In the genomic region with DNA sequence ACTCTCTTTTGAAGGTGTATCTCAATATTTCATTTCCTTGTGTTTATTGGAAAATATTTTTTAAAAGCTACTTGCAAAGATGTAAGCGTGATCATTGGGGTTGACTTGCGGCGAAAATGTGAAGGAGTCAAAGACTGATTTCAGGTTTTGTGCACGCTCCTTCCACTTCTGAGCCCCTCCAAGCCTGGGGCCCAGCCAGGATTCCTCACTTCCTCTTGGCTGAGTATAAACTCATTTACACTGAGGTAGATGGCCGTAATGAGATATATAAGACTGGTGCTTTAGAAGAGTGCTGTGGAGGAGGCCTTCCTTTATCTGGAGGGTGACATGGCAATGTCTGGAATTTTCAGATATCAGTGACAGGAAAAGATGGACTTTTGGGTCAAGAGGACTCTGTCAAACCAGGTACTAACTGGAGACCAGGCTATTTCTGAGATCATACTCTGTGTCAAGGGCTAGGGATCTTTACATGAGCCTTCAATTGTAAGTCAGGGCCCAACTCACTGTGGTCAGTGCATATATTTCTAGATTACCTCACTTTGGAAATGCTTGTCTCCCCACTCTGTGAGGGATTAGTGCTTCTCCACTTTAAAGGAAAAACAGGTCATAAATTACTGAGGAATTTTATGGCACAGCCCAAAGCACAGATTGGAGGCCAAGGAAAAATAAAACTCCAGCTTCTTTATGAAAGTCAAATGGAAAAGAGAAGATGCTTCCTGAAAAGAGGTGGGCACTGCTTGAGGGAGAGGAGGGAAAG, we compare ENCODE assay signal across 19 cellular contexts. TPM values are rescaled to one million over a fixed set of nuclear protein-coding genes. Genes with fewer than 3 reads are reported as not detected.
DNase-seq lines count a peak whose midpoint lies in the region; ATAC-seq, FAIRE-seq and TF ChIP-seq lines count a peak whose summit lies in the region.
"Had no signal": no experiment of that assay in that cellular context is flagged by ENCODE, and none has a peak within 500 bp of the region (broad histone marks: within the 10 kb centered on the region; RNA-seq: fewer than 3 reads in every experiment).

No MANE protein-coding gene starts in this region.

- H3K4me3 Mint-ChIP-seq in astrocyte (ENCODE audit: unreplicated experiment): no peak overlapping the region
- no peak overlapping the region for H3K4me3 Mint-ChIP-seq in stimulated activated memory B cell treated with anti-CD40 and anti-IgM and Interleukin-4, amounts not matched to agents 10 μg/mL and 1 μg/mL and 100 μg/mL, for 72 hours
- H3K4me3 Mint-ChIP-seq: activated T-helper 1 cell treated with anti-CD3 and anti-CD28 coated beads, Interleukin-12 subunit alpha, Interleukin-12 subunit beta, Interleukin-2, Interleukin-4 antibody, amounts not matched to agents 30 ng/mL and 10 ng/mL and 1 ng/mL, durations not matched to agents 14 hours and 24 hours and 36 hours; T-helper 17 cell had no signal

- peaks cover 16% of the 10 kb centered on the region for H3K4me1 Mint-ChIP-seq in astrocyte (ENCODE audit: low read depth, unreplicated experiment)
- peaks cover 50% of the 10 kb centered on the region for H3K4me1 Mint-ChIP-seq in stimulated activated memory B cell treated with anti-CD40 and anti-IgM and Interleukin-4, amounts not matched to agents 10 μg/mL and 1 μg/mL and 100 μg/mL, for 72 hours

- H3K36me3 ChIP-seq in astrocyte (ENCODE audit: insufficient read depth, low read length): no peaks in the 10 kb centered on the region
- H3K36me3 ChIP-seq in kidney (ENCODE audit: control insufficient read depth in 1 of 2, insufficient read depth in 2 of 2, low read length in 2 of 2): no peaks in the 10 kb centered on the region
- H3K36me3 ChIP-seq: HAP-1, heart left ventricle had no signal

- no peaks in the 10 kb centered on the region for H3K9me3 Mint-ChIP-seq in astrocyte (ENCODE audit: unreplicated experiment)
- peaks cover 4% of the 10 kb centered on the region for H3K9me3 Mint-ChIP-seq in stimulated activated memory B cell treated with anti-CD40 and anti-IgM and Interleukin-4, amounts not matched to agents 10 μg/mL and 1 μg/mL and 100 μg/mL, for 72 hours
- H3K9me3 Mint-ChIP-seq: activated T-helper 1 cell treated with anti-CD3 and anti-CD28 coated beads, Interleukin-12 subunit alpha, Interleukin-12 subunit beta, Interleukin-2, Interleukin-4 antibody, amounts not matched to agents 30 ng/mL and 10 ng/mL and 1 ng/mL, durations not matched to agents 14 hours and 24 hours and 36 hours had no signal

- TF ChIP-seq CTCF in astrocyte (IDR thresholded peaks at IDR 0.05; ENCODE audit: insufficient read depth, low read depth, low read length) (no peak), kidney (IDR thresholded peaks at IDR 0.05; ENCODE audit: borderline replicate concordance, extremely low read depth, insufficient read depth) (no peak)

- peaks cover 7% of the 10 kb centered on the region for H4K20me1 ChIP-seq in astrocyte (ENCODE audit: insufficient read depth, low read length)

- no peak for ATAC-seq in stimulated activated memory B cell treated with anti-CD40 and anti-IgM and Interleukin-4, amounts not matched to agents 10 μg/mL and 1 μg/mL and 100 μg/mL, for 72 hours
- no peak for ATAC-seq in HG03520 (IDR thresholded peaks at IDR 0.05; ENCODE audit: unreplicated experiment)
- no peak for ATAC-seq in GM21825 (IDR thresholded peaks at IDR 0.05; ENCODE audit: unreplicated experiment)
- ATAC-seq: Panc1, T-helper 17 cell had no signal

- intact Hi-C loops in kidney (cut with DNase I): no loop called here

- H3K4me2 ChIP-seq in astrocyte (ENCODE audit: low read length): no peak overlapping the region

- H3K27me3 ChIP-seq in astrocyte (ENCODE audit: insufficient read depth, low read length): no peaks in the 10 kb centered on the region
- H3K27me3 ChIP-seq: heart left ventricle had no signal

- H3K27ac Mint-ChIP-seq in astrocyte (ENCODE audit: unreplicated experiment): no peak overlapping the region
- H3K27ac Mint-ChIP-seq in stimulated activated memory B cell treated with anti-CD40 and anti-IgM and Interleukin-4, amounts not matched to agents 10 μg/mL and 1 μg/mL and 100 μg/mL, for 72 hours: peak overlapping the region; percentile 33
- H3K27ac Mint-ChIP-seq: activated T-helper 1 cell treated with anti-CD3 and anti-CD28 coated beads, Interleukin-12 subunit alpha, Interleukin-12 subunit beta, Interleukin-2, Interleukin-4 antibody, amounts not matched to agents 30 ng/mL and 10 ng/mL and 1 ng/mL, durations not matched to agents 14 hours and 24 hours and 36 hours; T-helper 17 cell had no signal

- H3K36me3 Mint-ChIP-seq in astrocyte (ENCODE audit: low read depth, unreplicated experiment): no peaks in the 10 kb centered on the region
- H3K36me3 Mint-ChIP-seq in stimulated activated memory B cell treated with anti-CD40 and anti-IgM and Interleukin-4, amounts not matched to agents 10 μg/mL and 1 μg/mL and 100 μg/mL, for 72 hours: peaks cover 20% of the 10 kb centered on the region

- no peaks in the 10 kb centered on the region for H3K27me3 Mint-ChIP-seq in astrocyte (ENCODE audit: low read depth, unreplicated experiment)
- no peaks in the 10 kb centered on the region for H3K27me3 Mint-ChIP-seq in stimulated activated memory B cell treated with anti-CD40 and anti-IgM and Interleukin-4, amounts not matched to agents 10 μg/mL and 1 μg/mL and 100 μg/mL, for 72 hours
- H3K27me3 Mint-ChIP-seq: T-helper 17 cell had no signal

- H3K4me1 ChIP-seq in astrocyte (ENCODE audit: insufficient read depth, low read length) (peaks cover 3% of the 10 kb centered on the region), kidney (ENCODE audit: control insufficient read depth in 1 of 2, insufficient read depth in 1 of 2, low read depth in 1 of 2, low read length in 2 of 2) (peaks cover 15 to 26% of the 10 kb centered on the region in 2 donors)

- no peaks in the 10 kb centered on the region for H3K9me3 ChIP-seq in astrocyte (ENCODE audit: insufficient read depth, low read depth, low read length)
- H3K9me3 ChIP-seq in kidney (ENCODE audit: control insufficient read depth in 1 of 2, low read length in 2 of 2): no peaks in the 10 kb centered on the region
- H3K9me3 ChIP-seq: HAP-1, heart left ventricle had no signal

- H3K9ac ChIP-seq in astrocyte (ENCODE audit: low read length): no peak overlapping the region
- no peak overlapping the region for H3K9ac ChIP-seq in kidney (ENCODE audit: low read length in 2 of 2)

- no peak overlapping the region for H2AFZ ChIP-seq in astrocyte (ENCODE audit: low read depth, low read length)

- no peak for FAIRE-seq in astrocyte (lab: Jason Lieb, UNC)
- no peak for FAIRE-seq in kidney (lab: Jason Lieb, UNC)

- peak; percentile 39 for DNase-seq in GM03348 (ENCODE audit: low spot score)
- DNase-seq in astrocyte (ENCODE audit: low read depth): peak; percentile 18
- DNase-seq in kidney: no peak
- DNase-seq in NCI-H345 (lab: John Stamatoyannopoulos, UW): no peak
- no peak for DNase-seq in NCI-H2107 (lab: John Stamatoyannopoulos, UW)
- DNase-seq: activated CD4-positive, alpha-beta T cell treated with anti-CD3 and anti-CD28 coated beads for 48 hours; AML-193; aorta; heart left ventricle; left ventricle myocardium superior; NCI-H1092; occipital lobe; T-helper 17 cell had no signal

- H3K79me2 ChIP-seq in astrocyte (ENCODE audit: insufficient read depth, low read length): peaks cover 8% of the 10 kb centered on the region

- H3K4me3 ChIP-seq in astrocyte (ENCODE audit: insufficient read depth, low read depth, low read length): no peak overlapping the region
- H3K4me3 ChIP-seq in kidney (ENCODE audit: low read length in 2 of 2): no peak overlapping the region
- H3K4me3 ChIP-seq: HAP-1, heart left ventricle had no signal

- H3K27ac ChIP-seq in astrocyte (ENCODE audit: low read depth, low read length) (no peak overlapping the region), kidney (ENCODE audit: low read depth in 2 of 2, low read length in 2 of 2) (peak overlapping the region; percentile 7 to 79)

RNA-seq across cellular contexts. Expression of a gene that starts 22.7 kb away (rescaled TPM):
- total RNA-seq in astrocyte: 11.2 and 12.8 TPM in 2 replicates
- 27.3 TPM for total RNA-seq in kidney
- polyA plus RNA-seq in kidney (ENCODE audit: insufficient read depth, low read depth, low replicate concordance): 11.1 TPM

Comparison
In these comparisons a context has a peak if more than half of its experiments do, and no peak if none do; other contexts are left out.
1. DNase-seq: peak in GM03348 (single experiment) and astrocyte (single experiment); none in kidney (single experiment), NCI-H345 (single experiment) and NCI-H2107 (single experiment).